In genomic region chr5:71456362-71456743, GRCh38 we compare ENCODE assay signal across 8 cellular contexts. TPM values are rescaled to one million over a fixed set of nuclear protein-coding genes. Genes with fewer than 3 reads are reported as not detected.
A peak's percentile ranks its signal among the peaks of the same experiment; 100 is the strongest.
DNase-seq lines count a peak whose midpoint lies in the region; ATAC-seq and TF ChIP-seq lines count a peak whose summit lies in the region.

No MANE protein-coding gene starts in this region.

- H3K9me2 ChIP-seq in GM23248 (ENCODE audit: insufficient read depth) = no peaks in the 10 kb centered on the region

- H3K4me2 ChIP-seq in GM23248 (ENCODE audit: unreplicated experiment) = peak overlapping the region; percentile 97

- H3F3A ChIP-seq in GM23248 (ENCODE audit: insufficient read depth) = peaks cover 4% of the 10 kb centered on the region

- in situ Hi-C loops in GM23248 (cut with MboI) = loop anchor here (10.0 kb wide), 1 partner anchor 58 kb away; no protein-coding TSS in a partner anchor

- peaks cover 9% of the 10 kb centered on the region; the same call in 1 of the 2 replicates for H3K27me3 ChIP-seq in ACC112 (ENCODE audit: insufficient read depth, low read length)
- H3K27me3 ChIP-seq in GM23248 (replicated peaks; ENCODE audit: insufficient read depth) = 0 out of 2 replicates have a peak, but pooled peaks cover 2% of the 10 kb centered on the region
- H3K27me3 ChIP-seq in liver (ENCODE audit: control insufficient read depth in 4 of 4, insufficient read depth in 4 of 4, low read length in 3 of 4) = no peaks in the 10 kb centered on the region

- WGBS in GM23248 (ENCODE audit: low coverage in 1 of 2, low lambda C conversion rate in 2 of 2, missing lambda C conversion rate in 2 of 2), 2 experiments = 2% methylated on average over 4 of the region's 4 CpGs
- 5% methylated on average over 4 of the region's 4 CpGs for WGBS in liver
- 3% methylated on average over 4 of the region's 4 CpGs for WGBS in urinary bladder

- H3K27ac ChIP-seq in ACC112 (ENCODE audit: low read depth, low read length) = peak overlapping the region; percentile 53
- peak overlapping the region; percentile 93 for H3K27ac ChIP-seq in GM23248
- H3K27ac ChIP-seq in liver (ENCODE audit: low read depth in 1 of 2, low read length in 2 of 2) = peak overlapping the region; percentile 74 to 89
- no peak overlapping the region for H3K27ac ChIP-seq in urinary bladder (ENCODE audit: low read depth)

- H3K4me1 ChIP-seq in ACC112 (ENCODE audit: control insufficient read depth, insufficient read depth, low read length, unreplicated experiment) (peaks cover 11% of the 10 kb centered on the region), GM23248 (ENCODE audit: insufficient read depth) (peaks cover 14% of the 10 kb centered on the region; the same call in 1 of the 2 replicates), liver (ENCODE audit: control insufficient read depth in 4 of 4, insufficient read depth in 4 of 4, low read length in 3 of 4) (peaks cover 7 to 15% (median 12%) of the 10 kb centered on the region in 4 donors), urinary bladder (ENCODE audit: insufficient read depth) (no peaks in the 10 kb centered on the region)

- H3K79me2 ChIP-seq in ACC112 (ENCODE audit: control insufficient read depth, insufficient read depth, low read length, unreplicated experiment) = peaks cover 34% of the 10 kb centered on the region
- peaks cover 57% of the 10 kb centered on the region for H3K79me2 ChIP-seq in GM23248 (ENCODE audit: insufficient read depth)

- H3K36me3 Mint-ChIP-seq in activated naive CD4-positive, alpha-beta T cell treated with anti-CD3 and anti-CD28 coated beads, Interleukin-2, amount 50 U/mL, for 72 hours = peaks cover 12 to 18% of the 10 kb centered on the region in 2 donors

- H3K36me3 ChIP-seq in ACC112 (ENCODE audit: insufficient read depth, low read length) (peaks cover 11% of the 10 kb centered on the region), GM23248 (ENCODE audit: low read depth) (peaks cover 24% of the 10 kb centered on the region), liver (ENCODE audit: control insufficient read depth in 4 of 4, insufficient read depth in 3 of 4, low read depth in 1 of 4, low read length in 3 of 4) (peaks cover 1 to 17% (median 15%) of the 10 kb centered on the region in 4 donors), urinary bladder (ENCODE audit: insufficient read depth) (no peaks in the 10 kb centered on the region)

- no peak for TF ChIP-seq RAD21 in liver (IDR thresholded peaks at IDR 0.05)

- H3K27ac Mint-ChIP-seq in activated naive CD4-positive, alpha-beta T cell treated with anti-CD3 and anti-CD28 coated beads, Interleukin-2, amount 50 U/mL, for 72 hours = peak overlapping the region; percentile 94 to 99

- H3K9ac ChIP-seq in GM23248 (peak overlapping the region; percentile 97), liver (ENCODE audit: low read depth in 1 of 2, low read length in 2 of 2) (peak overlapping the region; percentile 58 to 85)

- H3K9me3 Mint-ChIP-seq in activated naive CD4-positive, alpha-beta T cell treated with anti-CD3 and anti-CD28 coated beads, Interleukin-2, amount 50 U/mL, for 72 hours = no peaks in the 10 kb centered on the region

- no peaks in the 10 kb centered on the region for H4K20me1 ChIP-seq in GM23248 (ENCODE audit: insufficient read depth)

- H3K4me3 ChIP-seq in ACC112 (ENCODE audit: low read depth, low read length) = peak overlapping the region; percentile 80
- H3K4me3 ChIP-seq in GM23248 = peak overlapping the region; percentile 100
- peak overlapping the region; percentile 68 to 90 (median 89) for H3K4me3 ChIP-seq in liver (ENCODE audit: low read depth in 1 of 3, low read length in 3 of 3)
- peak overlapping the region; percentile 85 for H3K4me3 ChIP-seq in urinary bladder (ENCODE audit: low read depth, low read length)

- H2AFZ ChIP-seq in ACC112 (ENCODE audit: low read length, unreplicated experiment) = no peak overlapping the region
- peak overlapping the region; percentile 100 for H2AFZ ChIP-seq in GM23248

- no peak for ATAC-seq in activated naive CD4-positive, alpha-beta T cell treated with anti-CD3 and anti-CD28 coated beads, Interleukin-2, amount 50 U/mL, for 72 hours

- no peak for TF ChIP-seq CTCF in liver (IDR thresholded peaks at IDR 0.05; ENCODE audit: low read depth, low read length, missing input control)

- H3K9me3 ChIP-seq in GM23248 (ENCODE audit: low read depth) (no peaks in the 10 kb centered on the region), liver (ENCODE audit: control insufficient read depth in 4 of 4, low read length in 3 of 4) (no peaks in the 10 kb centered on the region)

- DNase-seq in GM23248 = peak; percentile 35
- no peak for DNase-seq in activated naive CD4-positive, alpha-beta T cell treated with anti-CD3 and anti-CD28 coated beads, Interleukin-2, amount 50 U/mL, for 72 hours (ENCODE audit: low spot score in 2 of 2)
- DNase-seq in islet precursor cell = no peak
- no peak for DNase-seq in HT-29 (ENCODE audit: low spot score)
- DNase-seq in NCI-H1436 treated with DMSO at 0.1 percent for 48 hours (lab: John Stamatoyannopoulos, UW) = no peak

TF ChIP-seq in liver, 16 proteins besides CTCF, POLR2A, EP300 and RAD21:
- no peak for TF ChIP-seq ZBTB33 (IDR thresholded peaks at IDR 0.05)
- no peak for TF ChIP-seq ATF3 (IDR thresholded peaks at IDR 0.05)
- TF ChIP-seq NR2F2 (IDR thresholded peaks at IDR 0.05) = no peak
- TF ChIP-seq REST (IDR thresholded peaks at IDR 0.05) = no peak
- TF ChIP-seq FOXA1 (IDR thresholded peaks at IDR 0.05) = no peak
- TF ChIP-seq HNF4G (IDR thresholded peaks at IDR 0.05) = no peak
- TF ChIP-seq YY1 (IDR thresholded peaks at IDR 0.05) = no peak
- TF ChIP-seq SP1 (IDR thresholded peaks at IDR 0.05) = no peak
- no peak for TF ChIP-seq FOXA2 (IDR thresholded peaks at IDR 0.05)
- TF ChIP-seq TAF1 (conservative IDR thresholded peaks at IDR 0.05) = no peak
- no peak for TF ChIP-seq GABPA (IDR thresholded peaks at IDR 0.05 in 1 of 2, conservative IDR thresholded peaks at IDR 0.05 in 1 of 2)
- TF ChIP-seq JUND (IDR thresholded peaks at IDR 0.05) = no peak
- TF ChIP-seq RXRA (IDR thresholded peaks at IDR 0.05) = no peak
- no peak for TF ChIP-seq MAX (IDR thresholded peaks at IDR 0.05)
- no peak for TF ChIP-seq HNF4A (conservative IDR thresholded peaks at IDR 0.05)
- TF ChIP-seq EGR1 (IDR thresholded peaks at IDR 0.05; ENCODE audit: low read depth in 2 of 2) = no peak

RNA-seq across cellular contexts. Expression of gene BDP1, which starts 0.9 kb away (rescaled TPM):
- total RNA-seq in GM23248 (2014; rRNA removed; shearing (Covaris generic)) = 14.5 and 18.0 TPM in 2 replicates
- polyA plus RNA-seq in GM23248 (2016; fragmentation: Nextera tagmentation; extraction: Ambion mirVana) (11.1 and 14.3 TPM in 2 replicates), liver (1 to 10 TPM; 3.8 to 9.6 TPM), urinary bladder (11.3 TPM)
- 10 to 100 TPM; 24.9 to 33.7 TPM for total RNA-seq in activated naive CD4-positive, alpha-beta T cell treated with anti-CD3 and anti-CD28 coated beads, Interleukin-2, amount 50 U/mL, for 72 hours
- total RNA-seq in liver (10 to 100 TPM; 15.8 to 17.2 TPM), urinary bladder (77.4 TPM)
- 15.4 and 19.3 TPM in 2 replicates for total RNA-seq in HT-29 (2014; rRNA removed; shearing (Covaris generic))
